In genomic region chr18:12231986-12232385, GRCh38 we compare ENCODE assay signal across 27 cellular contexts. TPM values are rescaled to one million over a fixed set of nuclear protein-coding genes. Genes with fewer than 3 reads are reported as not detected.
"Had no signal": no experiment of that assay in that cellular context is flagged by ENCODE, and none has a peak within 500 bp of the region (broad histone marks: within the 10 kb centered on the region; RNA-seq: fewer than 3 reads in every experiment).

No MANE protein-coding gene starts in this region.

- H3K36me3 Mint-ChIP-seq: IgD-negative memory B cell had no signal

- H3K9ac ChIP-seq: KMS-11 had no signal

- H3K4me1 ChIP-seq: SJCRH30 had no signal

- H3K36me3 ChIP-seq: SJCRH30 had no signal

- H3K9me3 Mint-ChIP-seq: IgD-negative memory B cell had no signal

- H3K4me3 ChIP-seq: K562, SJCRH30 had no signal

- DNase-seq: Kasumi-1, MM.1S, NCI-H1092 treated with DMSO at 0.1 percent for 48 hours, NCI-H1436, NCI-H187, NCI-H2029, NCI-H2081 treated with DMSO at 0.1 percent for 48 hours, NCI-H2171, NCI-H226, NCI-H446, NCI-H510A, NCI-H524 treated with DMSO at 0.1 percent for 48 hours, NCI-H69, NCI-H774, PC-3, SHP77 treated with DMSO at 0.1 percent for 48 hours, SJCRH30 had no signal

- H3K27me3 ChIP-seq: SJCRH30 had no signal

- H3K9me3 ChIP-seq: SJCRH30 had no signal

- ATAC-seq: HepG2, K562, Panc1, PC-3, SK-N-SH treated with all-trans-retinoic acid at 6 μM for 48 hours had no signal

- H3K4me3 Mint-ChIP-seq: IgD-negative memory B cell had no signal

- H3K27ac ChIP-seq: KMS-11, RWPE1, SJCRH30 had no signal

- H3K4me2 ChIP-seq: KMS-11 had no signal

- H3K27ac Mint-ChIP-seq: IgD-negative memory B cell had no signal

RNA-seq across cellular contexts. Expression of gene CIDEA, which starts 22.2 kb away (rescaled TPM):
- total RNA-seq: HepG2, HT1080, K562, M059J, OCI-LY7, PC-3, SJCRH30 had no signal
- polyA plus RNA-seq: HepG2, IgD-negative memory B cell, K562 had no signal
